ENCODE assay signal across 18 cellular contexts in genomic region chrX:147848543-147849448, GRCh38.
DNase-seq lines count a peak whose midpoint lies in the region; ATAC-seq, FAIRE-seq and TF ChIP-seq lines count a peak whose summit lies in the region.
"Had no signal": no experiment of that assay in that cellular context is flagged by ENCODE, and none has a peak within 500 bp of the region (broad histone marks: within the 10 kb centered on the region; RNA-seq: fewer than 3 reads in every experiment).

No MANE protein-coding gene starts in this region.

- peak overlapping the region; percentile 80 for H2BK120ac ChIP-seq in trophoblast cell (ENCODE audit: insufficient read depth, low read length, poor library complexity)

- WGBS in K562 (ENCODE audit: insufficient coverage, low coverage, missing lambda C conversion rate) = 0% methylated on average over 2 of the region's 2 CpGs
- WGBS in trophoblast cell (ENCODE audit: extremely low coverage, insufficient coverage, insufficient read length) = no CpG with 5 or more reads among the region's 2 CpGs

- peak overlapping the region; percentile 83 for H2BK5ac ChIP-seq in trophoblast cell (ENCODE audit: low read depth, low read length, poor library complexity)

- H4K20me1 ChIP-seq in K562 (replicated peaks; ENCODE audit: control insufficient read depth, insufficient read depth, low read length) = no peaks in the 10 kb centered on the region

- no peak for TF ChIP-seq CTCF in K562 (IDR thresholded peaks at IDR 0.05 in 2 of 3, conservative IDR thresholded peaks at IDR 0.05 in 1 of 3; ENCODE audit: insufficient read depth in 2 of 3, low read depth in 1 of 3, low read length in 3 of 3)

- H2BK12ac ChIP-seq in trophoblast cell (ENCODE audit: low read length) = peak overlapping the region; percentile 80

- DNase-seq in K562 (ENCODE audit: extremely low read depth in 1 of 4, low spot score in 3 of 4) (peak in 2 of 4 experiments; percentile 5 to 25), trophoblast cell (no peak), NCI-H526 treated with DMSO at 0.1 percent for 48 hours (lab: John Stamatoyannopoulos, UW) (no peak)
- DNase-seq: ACHN; CD4-positive, CD25-positive, alpha-beta regulatory T cell; DMS79 treated with DMSO at 0.1 percent for 48 hours; GDM1; Kasumi-1; NCI-H1930; NCI-H2171; NCI-H446 treated with DMSO at 0.1 percent for 48 hours; NCI-H82; RPMI8226 had no signal

- H3K79me2 ChIP-seq in K562 (ENCODE audit: control insufficient read depth, insufficient read depth, low read length) = no peaks in the 10 kb centered on the region
- no peaks in the 10 kb centered on the region for H3K79me2 ChIP-seq in trophoblast cell (ENCODE audit: control insufficient read depth, insufficient read depth, low read length, poor library complexity)

- H3K4me3 ChIP-seq in K562 = no peak overlapping the region
- no peak overlapping the region for H3K4me3 ChIP-seq in trophoblast cell (ENCODE audit: low read depth, low read length)

- peaks cover 10% of the 10 kb centered on the region for H3K79me1 ChIP-seq in trophoblast cell (ENCODE audit: low read length)

- no peak overlapping the region for H3K18ac ChIP-seq in trophoblast cell (ENCODE audit: low read length)

- CTCF ChIA-PET in K562 (lab: Yijun Ruan, JAX; ENCODE audit: low intra/inter-chr PET ratio) = no interaction called here

- H3K9ac ChIP-seq in K562 (ENCODE audit: insufficient read depth in 1 of 2, low read depth in 2 of 2, low read length in 2 of 2) (no peak overlapping the region), trophoblast cell (ENCODE audit: low read length) (no peak overlapping the region)

- ATAC-seq in GM18907 (IDR thresholded peaks at IDR 0.05; ENCODE audit: unreplicated experiment) (peak; percentile 58), HG03432 (IDR thresholded peaks at IDR 0.05; ENCODE audit: unreplicated experiment) (peak; percentile 72), K562 (peak; percentile 63), HG03457 (IDR thresholded peaks at IDR 0.05; ENCODE audit: unreplicated experiment) (no peak), GM18867 (IDR thresholded peaks at IDR 0.05; ENCODE audit: unreplicated experiment) (no peak)
- ATAC-seq: HCT116 had no signal

- peak overlapping the region; percentile 59 for H4K91ac ChIP-seq in trophoblast cell (ENCODE audit: low read depth, low read length)

- TF ChIP-seq RAD21 in K562 (CRISPR knock-in tag; conservative IDR thresholded peaks at IDR 0.05 in 1 of 2, IDR thresholded peaks at IDR 0.05 in 1 of 2) = no peak

- H3K9me3 ChIP-seq in K562 (replicated peaks; ENCODE audit: control insufficient read depth, insufficient read depth, low read depth, low read length) = no peaks in the 10 kb centered on the region
- no peaks in the 10 kb centered on the region for H3K9me3 ChIP-seq in trophoblast cell (ENCODE audit: insufficient read depth, low read depth, low read length)

- no peak for FAIRE-seq in K562 (lab: Jason Lieb, UNC)

- TF ChIP-seq POLR2A in K562 (conservative IDR thresholded peaks at IDR 0.05) = no peak

- H3K9me1 ChIP-seq in K562 (ENCODE audit: control insufficient read depth, insufficient read depth, low read length) = no peaks in the 10 kb centered on the region

- BruUV-seq in K562 (replicated peaks; lab: Mats Ljungman, UMichigan) = no TSS peak

- POLR2A ChIA-PET in K562 (lab: Yijun Ruan, JAX) = no interaction called here

- H3K14ac ChIP-seq in trophoblast cell (ENCODE audit: low read length) = peak overlapping the region; percentile 8

- H3K27me3 ChIP-seq in K562 (ENCODE audit: control insufficient read depth in 2 of 2, insufficient read depth in 2 of 2, low read length in 2 of 2) (no peaks in the 10 kb centered on the region), trophoblast cell (ENCODE audit: insufficient read depth, low read length) (no peaks in the 10 kb centered on the region)

- intact Hi-C loops in K562 (cut with micrococcal nuclease) = no loop called here

- H2AK5ac ChIP-seq in trophoblast cell (ENCODE audit: low read length) = peak overlapping the region; percentile 83

- H3K27ac ChIP-seq in K562 (ENCODE audit: extremely low read depth, low read depth, low read length) (no peak overlapping the region), trophoblast cell (ENCODE audit: low read depth, low read length) (peak overlapping the region; percentile 95)

- H2AFZ ChIP-seq in K562 (ENCODE audit: low read depth, low read length) (peak overlapping the region; percentile 45; the same call in 1 of the 2 replicates), trophoblast cell (ENCODE audit: insufficient read depth, low read length, poor library complexity) (no peak overlapping the region)

- no peaks in the 10 kb centered on the region for H3K4me1 ChIP-seq in K562 (replicated peaks in 1 of 2; ENCODE audit: control insufficient read depth in 2 of 2, insufficient read depth in 2 of 2, low read length in 2 of 2)
- peaks cover 5 to 6% of the 10 kb centered on the region in 2 experiments for H3K4me1 ChIP-seq in trophoblast cell (ENCODE audit: control insufficient read depth in 1 of 2, insufficient read depth in 2 of 2, low read length in 2 of 2)

- peak overlapping the region; percentile 64 for H3K4ac ChIP-seq in trophoblast cell (ENCODE audit: low read depth, low read length)

- H4K8ac ChIP-seq in trophoblast cell (ENCODE audit: low read depth, low read length) = peak overlapping the region; percentile 66

- H3K36me3 ChIP-seq in K562 (ENCODE audit: control insufficient read depth, insufficient read depth, low read length) (no peaks in the 10 kb centered on the region), trophoblast cell (ENCODE audit: control insufficient read depth in 1 of 2, insufficient read depth in 2 of 2, low read length in 2 of 2) (no peaks in the 10 kb centered on the region)

- H3K23ac ChIP-seq in trophoblast cell (ENCODE audit: low read length) = no peak overlapping the region

- no peak overlapping the region for H4K12ac ChIP-seq in trophoblast cell (ENCODE audit: low read depth, low read length)

- no peak for TF ChIP-seq EP300 in K562 (IDR thresholded peaks at IDR 0.05; ENCODE audit: low read length)

- no peak overlapping the region for H3K4me2 ChIP-seq in K562 (ENCODE audit: insufficient read depth, low read length)
- H3K4me2 ChIP-seq in trophoblast cell (ENCODE audit: low read length) = peak overlapping the region; percentile 45

- in situ Hi-C loops in K562 (cut with MboI) = no loop called here

TF ChIP-seq in K562, 482 proteins besides CTCF, POLR2A, EP300 and RAD21:
- no peak for TF ChIP-seq ZNF717 (CRISPR knock-in tag; IDR thresholded peaks at IDR 0.05)
- peak; percentile 40 for TF ChIP-seq CBFA2T3 (IDR thresholded peaks at IDR 0.05)

Comparison
In these comparisons a context has a peak if more than half of its experiments do, and no peak if none do; other contexts are left out.
1. ATAC-seq: peak in GM18907 (single experiment), HG03432 (single experiment) and K562 (single experiment); none in HG03457 (single experiment) and GM18867 (single experiment).